22 cellular contexts compared by ENCODE assay signal in the genomic region with DNA sequence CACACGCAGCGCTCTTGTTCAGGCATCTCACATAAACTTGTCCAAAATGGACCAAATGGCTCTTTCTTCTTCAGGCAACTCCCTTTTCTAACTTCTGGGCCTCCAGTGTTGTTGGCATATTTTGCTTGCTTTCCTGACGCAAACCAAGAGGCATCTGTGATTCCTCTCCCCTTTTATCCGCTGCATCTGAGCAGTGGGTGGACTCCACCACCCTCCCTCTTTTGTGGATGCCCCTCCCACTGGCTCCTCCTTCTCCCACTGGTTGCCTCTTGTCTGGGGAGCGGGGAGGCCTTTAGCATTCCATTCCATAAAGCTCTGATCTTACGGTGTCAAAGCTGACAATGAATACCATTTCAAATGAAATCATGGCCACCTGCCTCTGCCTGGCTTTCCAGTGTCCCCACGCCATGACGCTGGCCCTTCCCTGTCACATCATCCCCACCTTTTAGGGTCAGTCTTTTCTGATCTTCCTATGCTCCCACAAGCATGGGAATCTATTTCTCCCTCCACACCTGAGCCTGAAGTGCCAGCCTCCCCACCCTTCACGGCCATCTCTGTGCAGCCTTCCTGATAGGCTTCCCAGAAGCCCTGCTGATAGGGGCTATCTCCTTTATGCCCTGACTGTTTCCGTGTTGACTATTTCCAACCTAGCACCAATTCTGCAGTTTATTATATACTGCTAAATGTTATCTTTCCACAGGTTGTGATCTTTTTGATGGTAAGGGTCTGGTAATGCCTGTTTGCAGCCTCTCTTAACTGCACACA. TPM values are rescaled to one million over a fixed set of nuclear protein-coding genes. Genes with fewer than 3 reads are reported as not detected.
DNase-seq lines count a peak whose midpoint lies in the region; ATAC-seq, FAIRE-seq and TF ChIP-seq lines count a peak whose summit lies in the region.
"Had no signal": no experiment of that assay in that cellular context is flagged by ENCODE, and none has a peak within 500 bp of the region (broad histone marks: within the 10 kb centered on the region; RNA-seq: fewer than 3 reads in every experiment).

No MANE protein-coding gene starts in this region.

- H2BK20ac ChIP-seq in H9 (ENCODE audit: low read depth, low read length, poor library complexity, severe bottlenecking): no peak overlapping the region

- H3K23ac ChIP-seq in H9 (ENCODE audit: insufficient read length, low read depth, low read length): no peak overlapping the region

- H3K36me3 ChIP-seq in astrocyte (ENCODE audit: insufficient read depth, low read length) (no peaks in the 10 kb centered on the region), rectal smooth muscle tissue (ENCODE audit: control insufficient read depth, insufficient read depth, low read length) (no peaks in the 10 kb centered on the region), small intestine (ENCODE audit: control insufficient read depth in 2 of 2, insufficient read depth in 2 of 2, low read length in 2 of 2) (no peaks in the 10 kb centered on the region)
- H3K36me3 ChIP-seq: HAP-1, lower lobe of right lung had no signal

- no peak overlapping the region for H3K56ac ChIP-seq in H9 (ENCODE audit: insufficient read length, low read depth, low read length)

- no peak overlapping the region for H3K4me3 ChIP-seq in astrocyte (ENCODE audit: insufficient read depth, low read depth, low read length)
- H3K4me3 ChIP-seq in rectal smooth muscle tissue (ENCODE audit: low read length): no peak overlapping the region
- H3K4me3 ChIP-seq in small intestine (ENCODE audit: low read depth in 1 of 2, low read length in 2 of 2): no peak overlapping the region
- H3K4me3 ChIP-seq: HAP-1, lower lobe of right lung had no signal

- H3K79me2 ChIP-seq in H9 (ENCODE audit: insufficient read depth, low read length) (no peaks in the 10 kb centered on the region), astrocyte (ENCODE audit: insufficient read depth, low read length) (no peaks in the 10 kb centered on the region)

- H3K36me3 Mint-ChIP-seq in H9 (ENCODE audit: insufficient read depth in 1 of 3, low read depth in 3 of 3) (peaks cover 0 to 1% (median 0%) of the 10 kb centered on the region in 3 experiments; a peak in 2 of 7 replicates), astrocyte (ENCODE audit: low read depth, unreplicated experiment) (peaks cover 6% of the 10 kb centered on the region)
- H3K36me3 Mint-ChIP-seq: activated naive CD8-positive, alpha-beta T cell; natural killer cell had no signal

- H3K9me3 ChIP-seq in H9 (ENCODE audit: control insufficient read depth, low read depth, low read length): no peaks in the 10 kb centered on the region
- H3K9me3 ChIP-seq in astrocyte (ENCODE audit: insufficient read depth, low read depth, low read length): no peaks in the 10 kb centered on the region
- no peaks in the 10 kb centered on the region for H3K9me3 ChIP-seq in small intestine (ENCODE audit: control insufficient read depth, low read depth)
- H3K9me3 ChIP-seq: Caco-2, HAP-1, lower lobe of right lung had no signal

- DNase-seq in H9: peak; percentile 62
- no peak for DNase-seq in astrocyte (ENCODE audit: low read depth)
- peak; percentile 74 for DNase-seq in iPS-NIHi7 (ENCODE audit: extremely low spot score)
- no peak for DNase-seq in small intestine
- DNase-seq: activated CD4-positive, CD25-positive, alpha-beta regulatory T cell; Caco-2; dermis blood vessel endothelial cell; KG1; lower lobe of right lung; natural killer cell; NCI-H1048; NCI-H2029 treated with DMSO at 0.1 percent for 48 hours; NCI-H510A; stimulated activated naive CD8-positive, alpha-beta T cell treated with anti-CD3 and anti-CD28 coated beads, Interleukin-15, Interleukin-2, amounts not matched to agents 100 U/mL and 50 U/mL, for 24 hours; T-helper 2 cell had no signal

- no peak overlapping the region for H2AK5ac ChIP-seq in H9 (ENCODE audit: insufficient read length, low read length)

- no peak overlapping the region for H3K18ac ChIP-seq in H9 (ENCODE audit: insufficient read length, low read depth, low read length)

- H3K27me3 Mint-ChIP-seq in H9 (ENCODE audit: low read depth) (peaks cover 1% of the 10 kb centered on the region), astrocyte (ENCODE audit: low read depth, unreplicated experiment) (peaks cover 10% of the 10 kb centered on the region)

- H2BK120ac ChIP-seq in H9 (ENCODE audit: low read depth, low read length, poor library complexity, severe bottlenecking): no peak overlapping the region

- H3K27ac ChIP-seq in H9 (ENCODE audit: insufficient read length, low read depth, low read length) (no peak overlapping the region), astrocyte (ENCODE audit: low read depth, low read length) (no peak overlapping the region), rectal smooth muscle tissue (ENCODE audit: low read depth, low read length) (peak overlapping the region; percentile 76), small intestine (ENCODE audit: low read depth in 1 of 2, low read length in 1 of 2) (no peak overlapping the region)
- H3K27ac ChIP-seq: lower lobe of right lung had no signal

- H4K20me1 ChIP-seq in H9 (ENCODE audit: control insufficient read depth, insufficient read depth, insufficient read length) (no peaks in the 10 kb centered on the region), astrocyte (ENCODE audit: insufficient read depth, low read length) (no peaks in the 10 kb centered on the region)

- no peak overlapping the region; the same call in 1 of the 2 replicates for H3K14ac ChIP-seq in H9 (ENCODE audit: insufficient read depth, low read length)

- H2BK5ac ChIP-seq in H9 (ENCODE audit: insufficient read length, low read length): no peak overlapping the region

- H3K23me2 ChIP-seq in H9 (ENCODE audit: insufficient read length, low read depth, low read length, poor library complexity, severe bottlenecking): no peaks in the 10 kb centered on the region

- no peak overlapping the region for H3T11ph ChIP-seq in H9 (ENCODE audit: low read length)

- no peak overlapping the region for H4K5ac ChIP-seq in H9 (ENCODE audit: insufficient read length, low read depth, low read length)

- H3K4me1 ChIP-seq in H9 (ENCODE audit: insufficient read depth, low read length) (peaks cover 11% of the 10 kb centered on the region; the same call in 1 of the 2 replicates), astrocyte (ENCODE audit: insufficient read depth, low read length) (peaks cover 35% of the 10 kb centered on the region), rectal smooth muscle tissue (ENCODE audit: control insufficient read depth, insufficient read depth, low read length) (peaks cover 11% of the 10 kb centered on the region), small intestine (ENCODE audit: control insufficient read depth in 2 of 2, insufficient read depth in 1 of 2, low read depth in 1 of 2, low read length in 1 of 2) (no peaks in the 10 kb centered on the region)
- H3K4me1 ChIP-seq: Caco-2, HAP-1 had no signal

- TF ChIP-seq CTCF in H9 (conservative IDR thresholded peaks at IDR 0.05) (no peak), astrocyte (IDR thresholded peaks at IDR 0.05; ENCODE audit: insufficient read depth, low read depth, low read length) (no peak)

- H3K4me1 Mint-ChIP-seq in H9 (peaks cover 38% of the 10 kb centered on the region in 2 experiments), astrocyte (ENCODE audit: low read depth, unreplicated experiment) (peaks cover 32% of the 10 kb centered on the region)

- no peak overlapping the region for H2BK15ac ChIP-seq in H9 (ENCODE audit: low read depth, low read length)

- H3K27ac Mint-ChIP-seq in H9: peak overlapping the region; percentile 1 to 59 (median 6); a peak in 1 of 7 replicates
- H3K27ac Mint-ChIP-seq in astrocyte (ENCODE audit: unreplicated experiment): peak overlapping the region; percentile 22
- H3K27ac Mint-ChIP-seq: activated naive CD8-positive, alpha-beta T cell; activated T-helper 1 cell treated with anti-CD3 and anti-CD28 coated beads, Interleukin-12 subunit alpha, Interleukin-12 subunit beta, Interleukin-2, Interleukin-4 antibody, amounts not matched to agents 30 ng/mL and 10 ng/mL and 1 ng/mL, durations not matched to agents 14 hours and 24 hours and 36 hours had no signal

- H4K91ac ChIP-seq in H9 (ENCODE audit: insufficient read length, low read depth, low read length): no peak overlapping the region

- H3K27me3 ChIP-seq in H9 (ENCODE audit: insufficient read depth, low read length): no peaks in the 10 kb centered on the region
- H3K27me3 ChIP-seq in astrocyte (ENCODE audit: insufficient read depth, low read length): no peaks in the 10 kb centered on the region
- H3K27me3 ChIP-seq in rectal smooth muscle tissue (ENCODE audit: control insufficient read depth, insufficient read depth, low read length): no peaks in the 10 kb centered on the region
- H3K27me3 ChIP-seq in small intestine (ENCODE audit: control insufficient read depth in 2 of 2, insufficient read depth in 2 of 2, low read length in 2 of 2): no peaks in the 10 kb centered on the region

- no peak overlapping the region for H3K4ac ChIP-seq in H9 (ENCODE audit: low read depth, low read length)

- FAIRE-seq in astrocyte (lab: Jason Lieb, UNC) (no peak), small intestine (lab: Jason Lieb, UNC) (no peak)
- FAIRE-seq: urothelium cell line had no signal

- H3K9ac ChIP-seq in H9 (ENCODE audit: extremely low read depth, insufficient read length, low read length) (no peak overlapping the region), astrocyte (ENCODE audit: low read length) (no peak overlapping the region), rectal smooth muscle tissue (ENCODE audit: low read length) (no peak overlapping the region)

- H3K79me1 ChIP-seq in H9 (ENCODE audit: insufficient read depth, low read depth, low read length, poor library complexity, severe bottlenecking): no peaks in the 10 kb centered on the region

- H3K9me3 Mint-ChIP-seq in H9 (no peaks in the 10 kb centered on the region), astrocyte (ENCODE audit: unreplicated experiment) (peaks cover 5% of the 10 kb centered on the region)
- H3K9me3 Mint-ChIP-seq: activated T-helper 1 cell treated with anti-CD3 and anti-CD28 coated beads, Interleukin-12 subunit alpha, Interleukin-12 subunit beta, Interleukin-2, Interleukin-4 antibody, amounts not matched to agents 30 ng/mL and 10 ng/mL and 1 ng/mL, durations not matched to agents 14 hours and 24 hours and 36 hours; natural killer cell had no signal

- H2AFZ ChIP-seq in H9 (ENCODE audit: low read length) (no peak overlapping the region), astrocyte (ENCODE audit: low read depth, low read length) (no peak overlapping the region)

- no peak overlapping the region for H3K4me3 Mint-ChIP-seq in H9
- H3K4me3 Mint-ChIP-seq in astrocyte (ENCODE audit: unreplicated experiment): no peak overlapping the region
- H3K4me3 Mint-ChIP-seq: activated naive CD8-positive, alpha-beta T cell; activated T-helper 1 cell treated with anti-CD3 and anti-CD28 coated beads, Interleukin-12 subunit alpha, Interleukin-12 subunit beta, Interleukin-2, Interleukin-4 antibody, amounts not matched to agents 30 ng/mL and 10 ng/mL and 1 ng/mL, durations not matched to agents 14 hours and 24 hours and 36 hours; natural killer cell had no signal

- H3K4me2 ChIP-seq in H9 (ENCODE audit: insufficient read depth, insufficient read length, low read length): no peak overlapping the region
- H3K4me2 ChIP-seq in astrocyte (ENCODE audit: low read length): no peak overlapping the region

- ATAC-seq in HG03520 (IDR thresholded peaks at IDR 0.05; ENCODE audit: unreplicated experiment): no peak
- ATAC-seq in HG02884 (IDR thresholded peaks at IDR 0.05; ENCODE audit: unreplicated experiment): no peak
- ATAC-seq: lower lobe of right lung; natural killer cell; stimulated activated naive CD8-positive, alpha-beta T cell treated with anti-CD3 and anti-CD28 coated beads, Interleukin-15, Interleukin-2, amounts not matched to agents 100 U/mL and 50 U/mL, for 24 hours had no signal

- no peak overlapping the region for H4K8ac ChIP-seq in H9 (replicated peaks; ENCODE audit: insufficient read length, low read depth, low read length)

- no peak overlapping the region for H2BK12ac ChIP-seq in H9 (ENCODE audit: insufficient read length, low read depth, low read length)

- WGBS in H9 (ENCODE audit: extremely low coverage, insufficient read length, low lambda C conversion rate): no CpG with 5 or more reads among the region's 10 CpGs
- 77 to 85% (median 77%) methylated on average over 10 of the region's 10 CpGs for WGBS in small intestine, 3 donors

RNA-seq across cellular contexts. Expression of a gene that starts 51.5 kb away (rescaled TPM):
- 3,719 and 3,769 TPM in 2 replicates for total RNA-seq in H9 (2021)
- total RNA-seq in astrocyte: 2,566 and 2,632 TPM in 2 replicates
- 1,000 to 10,000 TPM; 1,824 to 4,790 (median 3,591) TPM for polyA plus RNA-seq in small intestine

Comparison
In these comparisons a context has a peak if more than half of its experiments do, and no peak if none do; other contexts are left out.
1. DNase-seq: peak in H9 (single experiment) and iPS-NIHi7 (single experiment); none in astrocyte (single experiment) and small intestine (single experiment).